ENCODE assay signal across 10 cellular contexts in the genomic region with DNA sequence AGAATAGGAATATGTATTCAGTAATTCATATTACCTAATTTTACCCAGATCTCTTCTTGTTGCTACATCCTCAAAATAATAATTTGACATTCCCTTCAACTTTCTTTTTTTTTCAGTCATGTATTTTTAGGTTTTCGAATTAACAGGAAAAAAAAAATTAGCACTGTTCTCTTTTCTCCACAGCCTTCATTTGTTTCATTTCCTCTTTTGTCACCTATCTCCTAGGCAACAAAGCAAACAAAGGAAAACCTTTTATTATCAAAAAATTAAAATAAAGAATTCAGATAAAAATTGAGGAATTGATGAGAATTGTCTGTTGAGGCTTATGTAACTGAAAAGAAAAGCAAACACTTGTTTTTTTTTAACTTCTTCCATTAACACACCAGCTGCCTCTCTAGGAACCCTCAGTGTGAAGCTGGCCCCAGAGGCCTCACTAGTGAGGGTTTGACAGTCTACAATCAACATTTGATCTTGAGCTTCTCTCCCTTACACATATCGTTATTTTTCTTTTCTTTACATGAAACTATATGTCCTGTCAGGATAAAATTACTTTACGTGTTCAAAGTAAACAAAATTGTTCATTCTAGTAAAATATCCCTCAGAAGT.
DNase-seq lines count a peak whose midpoint lies in the region; ATAC-seq and TF ChIP-seq lines count a peak whose summit lies in the region.
"Had no signal": no experiment of that assay in that cellular context is flagged by ENCODE, and none has a peak within 500 bp of the region (broad histone marks: within the 10 kb centered on the region; RNA-seq: fewer than 3 reads in every experiment).

No MANE protein-coding gene starts in this region.

- H3K79me2 ChIP-seq in MM.1S (ENCODE audit: low read length): no peaks in the 10 kb centered on the region

- peak; percentile 54 for ATAC-seq in GM19023 (IDR thresholded peaks at IDR 0.05; ENCODE audit: unreplicated experiment)
- ATAC-seq in HG02763 (IDR thresholded peaks at IDR 0.05; ENCODE audit: unreplicated experiment): peak; percentile 73

- H3K4me2 ChIP-seq in MM.1S (ENCODE audit: low read depth, low read length): peak overlapping the region; percentile 6; the same call in 1 of the 2 replicates

- H3F3A ChIP-seq in MM.1S (ENCODE audit: insufficient read depth, low read length): no peaks in the 10 kb centered on the region

- DNase-seq in MM.1S: peak; percentile 14
- DNase-seq in medulla oblongata (ENCODE audit: extremely low spot score): peak; percentile 9
- no peak for DNase-seq in COLO668 (lab: John Stamatoyannopoulos, UW; ENCODE audit: unreplicated experiment)
- DNase-seq in GF-D8 (lab: John Stamatoyannopoulos, UW): no peak
- no peak for DNase-seq in COLO829 (ENCODE audit: low spot score)
- no peak for DNase-seq in DMS114 treated with DMSO at 0.1 percent for 48 hours (lab: John Stamatoyannopoulos, UW; ENCODE audit: unreplicated experiment)
- DNase-seq: NCI-H526 had no signal

- H2AFZ ChIP-seq in MM.1S (ENCODE audit: low read length): no peak overlapping the region

- H3K9ac ChIP-seq in MM.1S (ENCODE audit: low read length): no peak overlapping the region

- no peaks in the 10 kb centered on the region for H3K36me3 ChIP-seq in MM.1S (replicated peaks; ENCODE audit: insufficient read depth, low read length)

- no peak for TF ChIP-seq CTCF in MM.1S (IDR thresholded peaks at IDR 0.05; ENCODE audit: low read length)

- H3K4me3 ChIP-seq in MM.1S (ENCODE audit: low read length): no peak overlapping the region

- H3K27me3 ChIP-seq in MM.1S (replicated peaks; ENCODE audit: insufficient read depth, low read length): no peaks in the 10 kb centered on the region

- H3K9me2 ChIP-seq in MM.1S (replicated peaks; ENCODE audit: insufficient read depth, low read length): no peaks in the 10 kb centered on the region

- H3K9me3 ChIP-seq in MM.1S (replicated peaks; ENCODE audit: insufficient read depth, low read length): no peaks in the 10 kb centered on the region

- H3K27ac ChIP-seq in MM.1S (ENCODE audit: low read length): peak overlapping the region; percentile 17; the same call in 1 of the 2 replicates
- H3K27ac ChIP-seq: epithelial cell of prostate had no signal

- H3K4me1 ChIP-seq in MM.1S (ENCODE audit: low read length): peaks cover 14% of the 10 kb centered on the region

- H4K20me1 ChIP-seq in MM.1S (ENCODE audit: insufficient read depth, low read length): no peaks in the 10 kb centered on the region

Comparison
In these comparisons a context has a peak if more than half of its experiments do, and no peak if none do; other contexts are left out.
1. DNase-seq: peak in MM.1S (single experiment) and medulla oblongata (single experiment); none in COLO668 (single experiment), GF-D8 (single experiment), COLO829 (single experiment) and DMS114 treated with DMSO at 0.1 percent for 48 hours (single experiment).